ENCODE assay signal across 18 cellular contexts in the genomic region with DNA sequence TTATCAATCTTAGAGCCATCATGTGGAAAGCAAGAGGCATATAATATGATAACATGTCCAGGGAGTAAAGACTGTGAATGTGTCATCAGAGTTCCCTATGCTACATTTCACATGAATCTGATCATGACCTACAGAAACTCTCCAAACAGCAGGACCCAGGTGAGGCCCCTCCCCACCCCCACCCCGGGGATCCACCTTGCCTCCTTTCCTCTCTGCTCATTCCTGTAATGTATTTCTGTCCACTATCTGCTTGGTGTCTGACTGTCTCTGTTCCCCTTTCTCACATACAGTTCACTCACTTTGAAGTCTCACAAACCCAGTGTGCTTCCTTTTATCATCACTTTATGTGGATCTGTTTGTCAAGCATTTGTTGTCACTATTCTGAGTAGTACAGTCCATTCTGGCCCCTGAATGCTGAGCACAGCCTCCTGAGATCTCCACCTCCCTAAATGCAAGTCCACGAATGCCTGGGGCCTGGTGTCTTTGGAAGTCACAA.
A peak's percentile ranks its signal among the peaks of the same experiment; 100 is the strongest.
DNase-seq lines count a peak whose midpoint lies in the region; ATAC-seq, FAIRE-seq and TF ChIP-seq lines count a peak whose summit lies in the region.
"Had no signal": no experiment of that assay in that cellular context is flagged by ENCODE, and none has a peak within 500 bp of the region (broad histone marks: within the 10 kb centered on the region; RNA-seq: fewer than 3 reads in every experiment).

No MANE protein-coding gene starts in this region.

- FAIRE-seq in GM18507 (lab: Jason Lieb, UNC): peak; percentile 94
- no peak for FAIRE-seq in frontal cortex (lab: Jason Lieb, UNC)
- no peak for FAIRE-seq in HepG2 (lab: Jason Lieb, UNC)
- FAIRE-seq: endothelial cell of umbilical vein had no signal

- H3K4me2 ChIP-seq in KMS-11: peak overlapping the region; percentile 33; the same call in 1 of the 2 replicates
- H3K4me2 ChIP-seq in HepG2 (ENCODE audit: low read depth, low read length): no peak overlapping the region
- H3K4me2 ChIP-seq: GM23338 had no signal

- H3K9ac ChIP-seq in KMS-11 (no peak overlapping the region), HepG2 (ENCODE audit: insufficient read depth, low read depth, low read length) (no peak overlapping the region)

- no peak for DNase-seq in GM18507 (ENCODE audit: extremely low spot score, insufficient read length, low read depth)
- DNase-seq in frontal cortex (ENCODE audit: low spot score in 2 of 2): no peak
- DNase-seq in NCI-H2081 (lab: John Stamatoyannopoulos, UW): no peak
- DNase-seq in stimulated activated CD4-positive, alpha-beta T cell treated with anti-CD3 and anti-CD28 coated beads, Interleukin-4, amount 100 ng/mL, for 1 hour: no peak
- DNase-seq in HepG2 (ENCODE audit: low spot score): no peak
- DNase-seq: activated CD4-positive, alpha-beta T cell treated with anti-CD3 and anti-CD28 coated beads for 4 hours; activated gamma-delta T cell treated with Interleukin-2 at 50 U/mL for 16 hours; IMR-90; NCI-H1694 treated with DMSO at 0.1 percent for 48 hours; occipital lobe; spleen; SW 1271 had no signal

- H3K27ac ChIP-seq in KMS-11 (no peak overlapping the region), HepG2 (ENCODE audit: extremely low read length, insufficient read depth, low read length) (no peak overlapping the region)
- H3K27ac ChIP-seq: cardiac muscle cell, spleen had no signal

- CTCF ChIA-PET in HepG2 (lab: Yijun Ruan, JAX; ENCODE audit: low intra/inter-chr PET ratio, low total read pairs): no interaction called here

- in situ Hi-C loops in HepG2 (cut with HindIII; ENCODE audit: extremely low pct_ligation_motif_present, low pct_unique_long_range_greater_than_20kb): no loop called here

- H2AFZ ChIP-seq in KMS-11 (ENCODE audit: low read depth) (no peak overlapping the region), HepG2 (ENCODE audit: low read length) (no peak overlapping the region)
- H2AFZ ChIP-seq: GM23338 had no signal

- ATAC-seq in GM21381 (IDR thresholded peaks at IDR 0.05; ENCODE audit: unreplicated experiment): peak; percentile 59
- peak; percentile 57 for ATAC-seq in HG02943 (IDR thresholded peaks at IDR 0.05; ENCODE audit: low read depth, unreplicated experiment)
- no peak for ATAC-seq in HepG2
- ATAC-seq: GM23338 had no signal

- H3K27me3 ChIP-seq in KMS-11 (ENCODE audit: insufficient read depth, low read depth) (no peaks in the 10 kb centered on the region), HepG2 (ENCODE audit: control insufficient read depth in 1 of 2, insufficient read depth in 2 of 2, low read length in 2 of 2) (no peaks in the 10 kb centered on the region)
- H3K27me3 ChIP-seq: cardiac muscle cell, spleen had no signal

- TF ChIP-seq RAD21 in HepG2 (CRISPR knock-in tag; IDR thresholded peaks at IDR 0.05): no peak

- intact Hi-C loops in HepG2 (cut with micrococcal nuclease; ENCODE audit: unreplicated experiment): no loop called here

- TF ChIP-seq CTCF in KMS-11 (conservative IDR thresholded peaks at IDR 0.05; ENCODE audit: low read depth, low read length): no peak
- no peak for TF ChIP-seq CTCF in HepG2 (CRISPR knock-in tag; IDR thresholded peaks at IDR 0.05)

- WGBS in HepG2 (ENCODE audit: low lambda C conversion rate): 0% methylated on average over 2 of the region's 2 CpGs

- H3K4me1 ChIP-seq in KMS-11 (ENCODE audit: low read depth, poor library complexity, severe bottlenecking) (peaks cover 32% of the 10 kb centered on the region), HepG2 (ENCODE audit: insufficient read depth, low read length) (no peaks in the 10 kb centered on the region)

- H4K20me1 ChIP-seq in KMS-11 (ENCODE audit: insufficient read depth): no peaks in the 10 kb centered on the region
- no peaks in the 10 kb centered on the region for H4K20me1 ChIP-seq in HepG2 (ENCODE audit: insufficient read depth, low read length)

- no peaks in the 10 kb centered on the region for H3K79me2 ChIP-seq in KMS-11 (ENCODE audit: insufficient read depth, low read depth)
- no peaks in the 10 kb centered on the region for H3K79me2 ChIP-seq in HepG2 (ENCODE audit: insufficient read depth, low read length)

- H3K36me3 ChIP-seq in KMS-11 (ENCODE audit: insufficient read depth): no peaks in the 10 kb centered on the region
- H3K36me3 ChIP-seq in HepG2 (replicated peaks in 1 of 2; ENCODE audit: control insufficient read depth in 1 of 2, insufficient read depth in 2 of 2, low read length in 2 of 2): no peaks in the 10 kb centered on the region
- H3K36me3 ChIP-seq: cardiac muscle cell, spleen had no signal

- H3K9me3 ChIP-seq in HepG2 (ENCODE audit: low read length): no peaks in the 10 kb centered on the region
- H3K9me3 ChIP-seq: spleen had no signal

- POLR2A ChIA-PET in HepG2 (lab: Yijun Ruan, JAX): no interaction called here

- TF ChIP-seq POLR2A in HepG2 (IDR thresholded peaks at IDR 0.05; ENCODE audit: insufficient read depth in 1 of 2, low read depth in 2 of 2, low read length in 2 of 2): no peak

- TF ChIP-seq EP300 in HepG2 (IDR thresholded peaks at IDR 0.05; ENCODE audit: low read depth in 2 of 2, low read length in 2 of 2) (no peak), HepG2 (CRISPR knock-in tag; IDR thresholded peaks at IDR 0.05; ENCODE audit: borderline replicate concordance) (no peak)

- no peak overlapping the region for H3K4me3 ChIP-seq in KMS-11 (IDR thresholded peaks at IDR 0.05; ENCODE audit: insufficient read depth, low read depth, low read length)
- no peak overlapping the region for H3K4me3 ChIP-seq in HepG2 (replicated peaks in 1 of 3; ENCODE audit: insufficient read depth in 1 of 3, low read depth in 2 of 3, low read length in 3 of 3)
- H3K4me3 ChIP-seq: cardiac muscle cell, GM23338, spleen had no signal

- no TSS peak for BruUV-seq in HepG2 (replicated peaks; lab: Mats Ljungman, UMichigan)

TF ChIP-seq in HepG2, 621 proteins besides CTCF, POLR2A, EP300 and RAD21 (continues in another document):
- TF ChIP-seq ZNF484 (CRISPR knock-in tag; IDR thresholded peaks at IDR 0.05; ENCODE audit: borderline replicate concordance, low read depth) (no peak), MAFK (conservative IDR thresholded peaks at IDR 0.05 in 1 of 2, IDR thresholded peaks at IDR 0.05 in 1 of 2; ENCODE audit: low read length in 2 of 2) (no peak), ZNF225 (CRISPR knock-in tag; IDR thresholded peaks at IDR 0.05) (no peak), EZH2 (conservative IDR thresholded peaks at IDR 0.05; ENCODE audit: low read depth, low read length) (no peak), ZNF766 (CRISPR knock-in tag; IDR thresholded peaks at IDR 0.05; ENCODE audit: borderline replicate concordance) (no peak), ZNF138 (CRISPR knock-in tag; IDR thresholded peaks at IDR 0.05; ENCODE audit: low read depth) (no peak), ARHGAP35 (CRISPR knock-in tag; IDR thresholded peaks at IDR 0.05; ENCODE audit: borderline replicate concordance) (no peak), DR1 (CRISPR knock-in tag; IDR thresholded peaks at IDR 0.05) (no peak)
- TF ChIP-seq, protein P1, sequence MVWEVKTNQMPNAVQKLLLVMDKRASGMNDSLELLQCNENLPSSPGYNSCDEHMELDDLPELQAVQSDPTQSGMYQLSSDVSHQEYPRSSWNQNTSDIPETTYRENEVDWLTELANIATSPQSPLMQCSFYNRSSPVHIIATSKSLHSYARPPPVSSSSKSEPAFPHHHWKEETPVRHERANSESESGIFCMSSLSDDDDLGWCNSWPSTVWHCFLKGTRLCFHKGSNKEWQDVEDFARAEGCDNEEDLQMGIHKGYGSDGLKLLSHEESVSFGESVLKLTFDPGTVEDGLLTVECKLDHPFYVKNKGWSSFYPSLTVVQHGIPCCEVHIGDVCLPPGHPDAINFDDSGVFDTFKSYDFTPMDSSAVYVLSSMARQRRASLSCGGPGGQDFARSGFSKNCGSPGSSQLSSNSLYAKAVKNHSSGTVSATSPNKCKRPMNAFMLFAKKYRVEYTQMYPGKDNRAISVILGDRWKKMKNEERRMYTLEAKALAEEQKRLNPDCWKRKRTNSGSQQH (CRISPR knock-in tag; IDR thresholded peaks at IDR 0.05; ENCODE audit: low read depth): no peak
- TF ChIP-seq, protein P2, sequence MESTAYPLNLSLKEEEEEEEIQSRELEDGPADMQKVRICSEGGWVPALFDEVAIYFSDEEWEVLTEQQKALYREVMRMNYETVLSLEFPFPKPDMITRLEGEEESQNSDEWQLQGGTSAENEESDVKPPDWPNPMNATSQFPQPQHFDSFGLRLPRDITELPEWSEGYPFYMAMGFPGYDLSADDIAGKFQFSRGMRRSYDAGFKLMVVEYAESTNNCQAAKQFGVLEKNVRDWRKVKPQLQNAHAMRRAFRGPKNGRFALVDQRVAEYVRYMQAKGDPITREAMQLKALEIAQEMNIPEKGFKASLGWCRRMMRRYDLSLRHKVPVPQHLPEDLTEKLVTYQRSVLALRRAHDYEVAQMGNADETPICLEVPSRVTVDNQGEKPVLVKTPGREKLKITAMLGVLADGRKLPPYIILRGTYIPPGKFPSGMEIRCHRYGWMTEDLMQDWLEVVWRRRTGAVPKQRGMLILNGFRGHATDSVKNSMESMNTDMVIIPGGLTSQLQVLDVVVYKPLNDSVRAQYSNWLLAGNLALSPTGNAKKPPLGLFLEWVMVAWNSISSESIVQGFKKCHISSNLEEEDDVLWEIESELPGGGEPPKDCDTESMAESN (CRISPR knock-in tag; conservative IDR thresholded peaks at IDR 0.05): no peak
- TF ChIP-seq, protein P3, sequence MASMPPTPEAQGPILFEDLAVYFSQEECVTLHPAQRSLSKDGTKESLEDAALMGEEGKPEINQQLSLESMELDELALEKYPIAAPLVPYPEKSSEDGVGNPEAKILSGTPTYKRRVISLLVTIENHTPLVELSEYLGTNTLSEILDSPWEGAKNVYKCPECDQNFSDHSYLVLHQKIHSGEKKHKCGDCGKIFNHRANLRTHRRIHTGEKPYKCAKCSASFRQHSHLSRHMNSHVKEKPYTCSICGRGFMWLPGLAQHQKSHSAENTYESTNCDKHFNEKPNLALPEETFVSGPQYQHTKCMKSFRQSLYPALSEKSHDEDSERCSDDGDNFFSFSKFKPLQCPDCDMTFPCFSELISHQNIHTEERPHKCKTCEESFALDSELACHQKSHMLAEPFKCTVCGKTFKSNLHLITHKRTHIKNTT (CRISPR knock-in tag; IDR thresholded peaks at IDR 0.05): no peak
- TF ChIP-seq, protein P4, sequence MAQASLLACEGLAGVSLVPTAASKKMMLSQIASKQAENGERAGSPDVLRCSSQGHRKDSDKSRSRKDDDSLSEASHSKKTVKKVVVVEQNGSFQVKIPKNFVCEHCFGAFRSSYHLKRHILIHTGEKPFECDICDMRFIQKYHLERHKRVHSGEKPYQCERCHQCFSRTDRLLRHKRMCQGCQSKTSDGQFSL (CRISPR knock-in tag; IDR thresholded peaks at IDR 0.05): no peak
